Comparison of ENCODE assay signal across 22 cellular contexts in genomic region chr4:155903453-155903852, GRCh38. TPM values are rescaled to one million over a fixed set of nuclear protein-coding genes. Genes with fewer than 3 reads are reported as not detected.
"Had no signal": no experiment of that assay in that cellular context is flagged by ENCODE, and none has a peak within 500 bp of the region (broad histone marks: within the 10 kb centered on the region; RNA-seq: fewer than 3 reads in every experiment).

Gene TDO2, plus strand, starts transcription at chr4:155903696. Its CDS starts 63 bp downstream, at chr4:155903759.

- DNase-seq: activated CD4-positive, alpha-beta memory T cell treated with anti-CD3 and anti-CD28 coated beads for 36 hours; activated CD4-positive, alpha-beta T cell treated with anti-CD3 and anti-CD28 coated beads for 4 hours; activated naive CD4-positive, alpha-beta T cell treated with Interleukin-2 at 50 U/mL for 16 hours; activated naive CD8-positive, alpha-beta T cell treated with anti-CD3 and anti-CD28 coated beads, Interleukin-2, amount 10 ng/mL, durations not matched to agents 7 days and 5 days; activated T-cell treated with anti-CD3 and anti-CD28 coated beads for 4 hours; amygdala; body of pancreas; caudate nucleus; dorsolateral prefrontal cortex; endodermal cell; left colon; psoas muscle; right cardiac atrium; small intestine; stimulated activated CD4-positive, alpha-beta T cell treated with anti-CD3 and anti-CD28 coated beads, Interleukin-4, amount 100 ng/mL, for 1 hour; stimulated activated naive CD8-positive, alpha-beta T cell treated with anti-CD3 and anti-CD28 coated beads, Interleukin-15, amount 100 ng/mL, for 72 hours; transverse colon had no signal

- H3K4me1 ChIP-seq: neural progenitor cell, psoas muscle, suprapubic skin, transverse colon, vagina had no signal

- H3K36me3 ChIP-seq: neural progenitor cell, suprapubic skin, transverse colon, vagina had no signal

- H3K4me3 ChIP-seq: body of pancreas, dorsolateral prefrontal cortex, neural progenitor cell, psoas muscle, suprapubic skin, transverse colon, vagina had no signal

- H3K9ac ChIP-seq: neural progenitor cell had no signal

- ATAC-seq: activated T-helper 17 cell treated with anti-CD3 and anti-CD28 coated beads, Interleukin-2, amount 50 U/mL, for 72 hours; body of pancreas; left colon; psoas muscle; right cardiac atrium; stimulated activated naive CD8-positive, alpha-beta T cell treated with anti-CD3 and anti-CD28 coated beads, Interleukin-15, amount 100 ng/mL, for 72 hours; WTC11 had no signal

- H3K27me3 ChIP-seq: body of pancreas, dorsolateral prefrontal cortex, neural progenitor cell, suprapubic skin, transverse colon, vagina had no signal

- H3K27ac ChIP-seq: body of pancreas, dorsolateral prefrontal cortex, neural progenitor cell, psoas muscle, suprapubic skin, transverse colon, vagina had no signal

- H3K4me2 ChIP-seq: neural progenitor cell had no signal

RNA-seq across cellular contexts. Expression of gene TDO2, which starts in this region (rescaled TPM):
- polyA plus RNA-seq: right cardiac atrium had no signal
